Comparison of ENCODE assay signal across 2 cellular contexts in genomic region chr13:32454886-32455593, GRCh38.
TF ChIP-seq lines count a peak whose summit lies in the region.

No MANE protein-coding gene starts in this region.

TF ChIP-seq in WTC11, 78 proteins besides CTCF, POLR2A, EP300 and RAD21 (continued from another document):
- TF ChIP-seq, protein P1, sequence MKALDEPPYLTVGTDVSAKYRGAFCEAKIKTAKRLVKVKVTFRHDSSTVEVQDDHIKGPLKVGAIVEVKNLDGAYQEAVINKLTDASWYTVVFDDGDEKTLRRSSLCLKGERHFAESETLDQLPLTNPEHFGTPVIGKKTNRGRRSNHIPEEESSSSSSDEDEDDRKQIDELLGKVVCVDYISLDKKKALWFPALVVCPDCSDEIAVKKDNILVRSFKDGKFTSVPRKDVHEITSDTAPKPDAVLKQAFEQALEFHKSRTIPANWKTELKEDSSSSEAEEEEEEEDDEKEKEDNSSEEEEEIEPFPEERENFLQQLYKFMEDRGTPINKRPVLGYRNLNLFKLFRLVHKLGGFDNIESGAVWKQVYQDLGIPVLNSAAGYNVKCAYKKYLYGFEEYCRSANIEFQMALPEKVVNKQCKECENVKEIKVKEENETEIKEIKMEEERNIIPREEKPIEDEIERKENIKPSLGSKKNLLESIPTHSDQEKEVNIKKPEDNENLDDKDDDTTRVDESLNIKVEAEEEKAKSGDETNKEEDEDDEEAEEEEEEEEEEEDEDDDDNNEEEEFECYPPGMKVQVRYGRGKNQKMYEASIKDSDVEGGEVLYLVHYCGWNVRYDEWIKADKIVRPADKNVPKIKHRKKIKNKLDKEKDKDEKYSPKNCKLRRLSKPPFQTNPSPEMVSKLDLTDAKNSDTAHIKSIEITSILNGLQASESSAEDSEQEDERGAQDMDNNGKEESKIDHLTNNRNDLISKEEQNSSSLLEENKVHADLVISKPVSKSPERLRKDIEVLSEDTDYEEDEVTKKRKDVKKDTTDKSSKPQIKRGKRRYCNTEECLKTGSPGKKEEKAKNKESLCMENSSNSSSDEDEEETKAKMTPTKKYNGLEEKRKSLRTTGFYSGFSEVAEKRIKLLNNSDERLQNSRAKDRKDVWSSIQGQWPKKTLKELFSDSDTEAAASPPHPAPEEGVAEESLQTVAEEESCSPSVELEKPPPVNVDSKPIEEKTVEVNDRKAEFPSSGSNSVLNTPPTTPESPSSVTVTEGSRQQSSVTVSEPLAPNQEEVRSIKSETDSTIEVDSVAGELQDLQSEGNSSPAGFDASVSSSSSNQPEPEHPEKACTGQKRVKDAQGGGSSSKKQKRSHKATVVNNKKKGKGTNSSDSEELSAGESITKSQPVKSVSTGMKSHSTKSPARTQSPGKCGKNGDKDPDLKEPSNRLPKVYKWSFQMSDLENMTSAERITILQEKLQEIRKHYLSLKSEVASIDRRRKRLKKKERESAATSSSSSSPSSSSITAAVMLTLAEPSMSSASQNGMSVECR (CRISPR knock-in tag; IDR thresholded peaks at IDR 0.05; ENCODE audit: borderline replicate concordance), result no peak
- no peak for TF ChIP-seq KAT7 (CRISPR knock-in tag; IDR thresholded peaks at IDR 0.05; ENCODE audit: borderline replicate concordance)
- no peak for TF ChIP-seq IRF2 (CRISPR knock-in tag; IDR thresholded peaks at IDR 0.05; ENCODE audit: borderline replicate concordance, low read depth)

TF ChIP-seq in HepG2, 621 proteins besides CTCF, POLR2A, EP300 and RAD21 (continued from another document and continues in another):
- TF ChIP-seq MEIS2 (CRISPR knock-in tag; IDR thresholded peaks at IDR 0.05) (no peak; the same call in 1 of the 2 replicates), ZNF816 (CRISPR knock-in tag; IDR thresholded peaks at IDR 0.05; ENCODE audit: borderline replicate concordance) (no peak), GZF1 (CRISPR knock-in tag; IDR thresholded peaks at IDR 0.05) (0 out of 2 replicates have a peak, but pooled peaks have one; percentile 36), PHF8 (CRISPR knock-in tag; IDR thresholded peaks at IDR 0.05) (no peak), CCDC6 (CRISPR knock-in tag; IDR thresholded peaks at IDR 0.05) (no peak), ETS1 (CRISPR knock-in tag; IDR thresholded peaks at IDR 0.05) (no peak), JUNB (CRISPR knock-in tag; IDR thresholded peaks at IDR 0.05; ENCODE audit: borderline replicate concordance) (no peak), EZH2 (conservative IDR thresholded peaks at IDR 0.05; ENCODE audit: low read depth, low read length) (no peak), ZBTB38 (CRISPR knock-in tag; IDR thresholded peaks at IDR 0.05) (peak; percentile 92), AKNA (CRISPR knock-in tag; IDR thresholded peaks at IDR 0.05; ENCODE audit: borderline replicate concordance) (no peak), ZNF33B (CRISPR knock-in tag; IDR thresholded peaks at IDR 0.05) (no peak), HNRNPUL1 (IDR thresholded peaks at IDR 0.05; ENCODE audit: low read depth, low read length) (no peak), SAP130 (CRISPR knock-in tag; IDR thresholded peaks at IDR 0.05; ENCODE audit: low read depth) (peak; percentile 70), ZNF749 (CRISPR knock-in tag; IDR thresholded peaks at IDR 0.05; ENCODE audit: borderline replicate concordance) (no peak), TMF1 (CRISPR knock-in tag; IDR thresholded peaks at IDR 0.05; ENCODE audit: low read depth) (no peak), ZFP1 (CRISPR knock-in tag; IDR thresholded peaks at IDR 0.05) (no peak), BHLHE40 (IDR thresholded peaks at IDR 0.05; ENCODE audit: low read length) (peak; percentile 40; the same call in 1 of the 2 replicates), NFYC (CRISPR knock-in tag; IDR thresholded peaks at IDR 0.05) (0 out of 2 replicates have a peak, but pooled peaks have one; percentile 16), PLRG1 (conservative IDR thresholded peaks at IDR 0.05) (no peak), RNF2 (conservative IDR thresholded peaks at IDR 0.05; ENCODE audit: low read depth) (0 out of 2 replicates have a peak, but pooled peaks have one; percentile 20), RBM39 (IDR thresholded peaks at IDR 0.05; ENCODE audit: low read depth, low read length, poor library complexity, severe bottlenecking) (no peak), ZNF296 (CRISPR knock-in tag; conservative IDR thresholded peaks at IDR 0.05) (no peak), ZNF446 (CRISPR knock-in tag; IDR thresholded peaks at IDR 0.05) (no peak), ZNF543 (CRISPR knock-in tag; IDR thresholded peaks at IDR 0.05) (no peak), ZNF180 (CRISPR knock-in tag; IDR thresholded peaks at IDR 0.05; ENCODE audit: borderline replicate concordance, low read depth) (no peak), MYC (CRISPR knock-in tag; IDR thresholded peaks at IDR 0.05; ENCODE audit: borderline replicate concordance) (peak; percentile 48; the same call in 1 of the 2 replicates), TCF7 (IDR thresholded peaks at IDR 0.05; ENCODE audit: low read depth) (no peak), ZNF468 (CRISPR knock-in tag; IDR thresholded peaks at IDR 0.05) (no peak), CBX1 (IDR thresholded peaks at IDR 0.05; ENCODE audit: low read depth) (no peak), NKX3-1 (CRISPR knock-in tag; IDR thresholded peaks at IDR 0.05) (no peak), ZNF335 (CRISPR knock-in tag; IDR thresholded peaks at IDR 0.05) (no peak), MEIS1 (CRISPR knock-in tag; IDR thresholded peaks at IDR 0.05; ENCODE audit: borderline replicate concordance) (0 out of 2 replicates have a peak, but pooled peaks have one; percentile 28)
- TF ChIP-seq, protein P2, sequence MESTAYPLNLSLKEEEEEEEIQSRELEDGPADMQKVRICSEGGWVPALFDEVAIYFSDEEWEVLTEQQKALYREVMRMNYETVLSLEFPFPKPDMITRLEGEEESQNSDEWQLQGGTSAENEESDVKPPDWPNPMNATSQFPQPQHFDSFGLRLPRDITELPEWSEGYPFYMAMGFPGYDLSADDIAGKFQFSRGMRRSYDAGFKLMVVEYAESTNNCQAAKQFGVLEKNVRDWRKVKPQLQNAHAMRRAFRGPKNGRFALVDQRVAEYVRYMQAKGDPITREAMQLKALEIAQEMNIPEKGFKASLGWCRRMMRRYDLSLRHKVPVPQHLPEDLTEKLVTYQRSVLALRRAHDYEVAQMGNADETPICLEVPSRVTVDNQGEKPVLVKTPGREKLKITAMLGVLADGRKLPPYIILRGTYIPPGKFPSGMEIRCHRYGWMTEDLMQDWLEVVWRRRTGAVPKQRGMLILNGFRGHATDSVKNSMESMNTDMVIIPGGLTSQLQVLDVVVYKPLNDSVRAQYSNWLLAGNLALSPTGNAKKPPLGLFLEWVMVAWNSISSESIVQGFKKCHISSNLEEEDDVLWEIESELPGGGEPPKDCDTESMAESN (CRISPR knock-in tag; conservative IDR thresholded peaks at IDR 0.05), result no peak
- TF ChIP-seq, protein P3, sequence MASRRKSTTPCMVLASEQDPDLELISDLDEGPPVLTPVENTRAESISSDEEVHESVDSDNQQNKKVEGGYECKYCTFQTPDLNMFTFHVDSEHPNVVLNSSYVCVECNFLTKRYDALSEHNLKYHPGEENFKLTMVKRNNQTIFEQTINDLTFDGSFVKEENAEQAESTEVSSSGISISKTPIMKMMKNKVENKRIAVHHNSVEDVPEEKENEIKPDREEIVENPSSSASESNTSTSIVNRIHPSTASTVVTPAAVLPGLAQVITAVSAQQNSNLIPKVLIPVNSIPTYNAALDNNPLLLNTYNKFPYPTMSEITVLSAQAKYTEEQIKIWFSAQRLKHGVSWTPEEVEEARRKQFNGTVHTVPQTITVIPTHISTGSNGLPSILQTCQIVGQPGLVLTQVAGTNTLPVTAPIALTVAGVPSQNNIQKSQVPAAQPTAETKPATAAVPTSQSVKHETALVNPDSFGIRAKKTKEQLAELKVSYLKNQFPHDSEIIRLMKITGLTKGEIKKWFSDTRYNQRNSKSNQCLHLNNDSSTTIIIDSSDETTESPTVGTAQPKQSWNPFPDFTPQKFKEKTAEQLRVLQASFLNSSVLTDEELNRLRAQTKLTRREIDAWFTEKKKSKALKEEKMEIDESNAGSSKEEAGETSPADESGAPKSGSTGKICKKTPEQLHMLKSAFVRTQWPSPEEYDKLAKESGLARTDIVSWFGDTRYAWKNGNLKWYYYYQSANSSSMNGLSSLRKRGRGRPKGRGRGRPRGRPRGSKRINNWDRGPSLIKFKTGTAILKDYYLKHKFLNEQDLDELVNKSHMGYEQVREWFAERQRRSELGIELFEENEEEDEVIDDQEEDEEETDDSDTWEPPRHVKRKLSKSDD (CRISPR knock-in tag; IDR thresholded peaks at IDR 0.05; ENCODE audit: low read depth), result no peak
- TF ChIP-seq, protein P4, sequence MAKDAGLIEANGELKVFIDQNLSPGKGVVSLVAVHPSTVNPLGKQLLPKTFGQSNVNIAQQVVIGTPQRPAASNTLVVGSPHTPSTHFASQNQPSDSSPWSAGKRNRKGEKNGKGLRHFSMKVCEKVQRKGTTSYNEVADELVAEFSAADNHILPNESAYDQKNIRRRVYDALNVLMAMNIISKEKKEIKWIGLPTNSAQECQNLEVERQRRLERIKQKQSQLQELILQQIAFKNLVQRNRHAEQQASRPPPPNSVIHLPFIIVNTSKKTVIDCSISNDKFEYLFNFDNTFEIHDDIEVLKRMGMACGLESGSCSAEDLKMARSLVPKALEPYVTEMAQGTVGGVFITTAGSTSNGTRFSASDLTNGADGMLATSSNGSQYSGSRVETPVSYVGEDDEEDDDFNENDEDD (CRISPR knock-in tag; IDR thresholded peaks at IDR 0.05; ENCODE audit: borderline replicate concordance), result peak; percentile 81
- TF ChIP-seq, protein P5, sequence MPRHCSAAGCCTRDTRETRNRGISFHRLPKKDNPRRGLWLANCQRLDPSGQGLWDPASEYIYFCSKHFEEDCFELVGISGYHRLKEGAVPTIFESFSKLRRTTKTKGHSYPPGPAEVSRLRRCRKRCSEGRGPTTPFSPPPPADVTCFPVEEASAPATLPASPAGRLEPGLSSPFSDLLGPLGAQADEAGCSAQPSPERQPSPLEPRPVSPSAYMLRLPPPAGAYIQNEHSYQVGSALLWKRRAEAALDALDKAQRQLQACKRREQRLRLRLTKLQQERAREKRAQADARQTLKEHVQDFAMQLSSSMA (CRISPR knock-in tag; IDR thresholded peaks at IDR 0.05), result no peak
- TF ChIP-seq, protein P6, sequence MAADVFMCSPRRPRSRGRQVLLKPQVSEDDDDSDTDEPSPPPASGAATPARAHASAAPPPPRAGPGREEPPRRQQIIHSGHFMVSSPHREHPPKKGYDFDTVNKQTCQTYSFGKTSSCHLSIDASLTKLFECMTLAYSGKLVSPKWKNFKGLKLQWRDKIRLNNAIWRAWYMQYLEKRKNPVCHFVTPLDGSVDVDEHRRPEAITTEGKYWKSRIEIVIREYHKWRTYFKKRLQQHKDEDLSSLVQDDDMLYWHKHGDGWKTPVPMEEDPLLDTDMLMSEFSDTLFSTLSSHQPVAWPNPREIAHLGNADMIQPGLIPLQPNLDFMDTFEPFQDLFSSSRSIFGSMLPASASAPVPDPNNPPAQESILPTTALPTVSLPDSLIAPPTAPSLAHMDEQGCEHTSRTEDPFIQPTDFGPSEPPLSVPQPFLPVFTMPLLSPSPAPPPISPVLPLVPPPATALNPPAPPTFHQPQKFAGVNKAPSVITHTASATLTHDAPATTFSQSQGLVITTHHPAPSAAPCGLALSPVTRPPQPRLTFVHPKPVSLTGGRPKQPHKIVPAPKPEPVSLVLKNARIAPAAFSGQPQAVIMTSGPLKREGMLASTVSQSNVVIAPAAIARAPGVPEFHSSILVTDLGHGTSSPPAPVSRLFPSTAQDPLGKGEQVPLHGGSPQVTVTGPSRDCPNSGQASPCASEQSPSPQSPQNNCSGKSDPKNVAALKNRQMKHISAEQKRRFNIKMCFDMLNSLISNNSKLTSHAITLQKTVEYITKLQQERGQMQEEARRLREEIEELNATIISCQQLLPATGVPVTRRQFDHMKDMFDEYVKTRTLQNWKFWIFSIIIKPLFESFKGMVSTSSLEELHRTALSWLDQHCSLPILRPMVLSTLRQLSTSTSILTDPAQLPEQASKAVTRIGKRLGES (CRISPR knock-in tag; IDR thresholded peaks at IDR 0.05; ENCODE audit: borderline replicate concordance), result no peak
